Comparison of ENCODE assay signal across 8 cellular contexts in genomic region chr2:174778479-174778962, GRCh38. TPM values are rescaled to one million over a fixed set of nuclear protein-coding genes. Genes with fewer than 3 reads are reported as not detected.
A peak's percentile ranks its signal among the peaks of the same experiment; 100 is the strongest.
DNase-seq lines count a peak whose midpoint lies in the region; ATAC-seq and TF ChIP-seq lines count a peak whose summit lies in the region.

No MANE protein-coding gene starts in this region.

- no peak overlapping the region for H3K4me3 ChIP-seq in PC-9

- 0 out of 2 replicates have a peak, but pooled peaks cover 8% of the 10 kb centered on the region for H3K4me1 ChIP-seq in PC-9 (replicated peaks; ENCODE audit: insufficient read depth)

- DNase-seq in PC-9 (peak in 1 of 2 experiments; percentile 60), cardiac septum (ENCODE audit: low spot score) (peak; percentile 85), 8988T (no peak), SHP77 (lab: John Stamatoyannopoulos, UW) (no peak), globus pallidus (ENCODE audit: low spot score) (no peak)
- DNase-seq in activated effector memory CD4-positive, alpha-beta T cell treated with anti-CD3 and anti-CD28 coated beads, Interleukin-2, amount 50 U/mL, for 16 hours: peak; percentile 84
- peak; percentile 8 to 39 for DNase-seq in stimulated activated CD4-positive, alpha-beta T cell treated with anti-CD3 and anti-CD28 coated beads, Interleukin-1b, Interleukin-23, amount 100 ng/mL, for 4 hours (ENCODE audit: low read depth in 2 of 2)

- H4K20me1 ChIP-seq in PC-9 (ENCODE audit: insufficient read depth): no peaks in the 10 kb centered on the region

- no peaks in the 10 kb centered on the region for H3K9me3 ChIP-seq in PC-9 (ENCODE audit: insufficient read depth, low read depth)

- no peaks in the 10 kb centered on the region for H3K36me3 ChIP-seq in PC-9 (ENCODE audit: low read depth)

- POLR2A ChIA-PET in PC-9 (lab: Charles Lee; ENCODE audit: unreplicated experiment): no interaction called here

- BruUV-seq in PC-9 (replicated peaks; lab: Mats Ljungman, UMichigan): no TSS peak

- no peaks in the 10 kb centered on the region for H3K27me3 ChIP-seq in PC-9 (ENCODE audit: insufficient read depth, low read depth)

- H3K27ac ChIP-seq in PC-9: no peak overlapping the region

- no peaks in the 10 kb centered on the region for H3F3A ChIP-seq in PC-9 (ENCODE audit: insufficient read depth, low read depth)

- 0 out of 2 replicates have a peak overlapping the region, but pooled peaks have one; percentile 2 for H3K4me2 ChIP-seq in PC-9

- no peaks in the 10 kb centered on the region for H3K79me2 ChIP-seq in PC-9 (ENCODE audit: low read depth)

- no peak for TF ChIP-seq CTCF in PC-9 (conservative IDR thresholded peaks at IDR 0.05)

- CTCF ChIA-PET in PC-9 (lab: Charles Lee): no interaction called here

- ATAC-seq in GM21529 (IDR thresholded peaks at IDR 0.05; ENCODE audit: unreplicated experiment): peak; percentile 77

- no peaks in the 10 kb centered on the region for H3K9me2 ChIP-seq in PC-9 (ENCODE audit: insufficient read depth)

- H2AFZ ChIP-seq in PC-9: no peak overlapping the region

- intact Hi-C loops in PC-9 (cut with micrococcal nuclease; ENCODE audit: unreplicated experiment) (no loop called here), cardiac septum (cut with DNase I) (loop anchor here (10.0 kb wide), 1 partner anchor 326 kb away; no protein-coding TSS in a partner anchor)

RNA-seq across cellular contexts. Expression of gene CHRNA1, which starts 14.2 kb away (rescaled TPM):
- not detected in 2 replicates for total RNA-seq in PC-9 (2021)
- total RNA-seq in cardiac septum: 0.94 TPM

Comparison
In these comparisons a context has a peak if more than half of its experiments do, and no peak if none do; other contexts are left out.
1. DNase-seq: peak in activated effector memory CD4-positive, alpha-beta T cell treated with anti-CD3 and anti-CD28 coated beads, Interleukin-2, amount 50 U/mL, for 16 hours (single experiment), cardiac septum (single experiment) and stimulated activated CD4-positive, alpha-beta T cell treated with anti-CD3 and anti-CD28 coated beads, Interleukin-1b, Interleukin-23, amount 100 ng/mL, for 4 hours (2 of 2); none in 8988T (single experiment), SHP77 (0 of 2) and globus pallidus (single experiment).